Comparison of ENCODE assay signal across 19 cellular contexts in genomic region chr13:63288576-63288975, GRCh38.
DNase-seq lines count a peak whose midpoint lies in the region; ATAC-seq and TF ChIP-seq lines count a peak whose summit lies in the region.
"Had no signal": no experiment of that assay in that cellular context is flagged by ENCODE, and none has a peak within 500 bp of the region (broad histone marks: within the 10 kb centered on the region; RNA-seq: fewer than 3 reads in every experiment).

No MANE protein-coding gene starts in this region.

- no peaks in the 10 kb centered on the region for H3K36me3 ChIP-seq in BJ (ENCODE audit: control insufficient read depth, insufficient read depth, low read length)
- H3K36me3 ChIP-seq: Peyer's patch had no signal

- TF ChIP-seq CTCF in BJ (IDR thresholded peaks at IDR 0.05; ENCODE audit: insufficient read depth, low read depth, low read length) = no peak
- TF ChIP-seq CTCF in chondrocyte (IDR thresholded peaks at IDR 0.05) = no peak
- no peak for TF ChIP-seq CTCF in nephron progenitor cell (IDR thresholded peaks at IDR 0.05)

- POLR2A ChIA-PET in BJ (lab: Charles Lee) = no interaction called here
- POLR2A ChIA-PET in naive thymus-derived CD8-positive, alpha-beta T cell (lab: Charles Lee) = no interaction called here

- H3K4me3 Mint-ChIP-seq in chondrocyte (ENCODE audit: unreplicated experiment) = no peak overlapping the region
- no peak overlapping the region for H3K4me3 Mint-ChIP-seq in nephron progenitor cell
- no peak overlapping the region for H3K4me3 Mint-ChIP-seq in naive thymus-derived CD8-positive, alpha-beta T cell
- H3K4me3 Mint-ChIP-seq: CD14-positive monocyte, GM23338 had no signal

- no peaks in the 10 kb centered on the region for H3K27me3 ChIP-seq in BJ (ENCODE audit: control insufficient read depth, insufficient read depth, low read length)
- H3K27me3 ChIP-seq: Peyer's patch had no signal

- H3K9me3 Mint-ChIP-seq in chondrocyte (ENCODE audit: low read depth) (peaks cover 18% of the 10 kb centered on the region), nephron progenitor cell (peaks cover 4% of the 10 kb centered on the region)
- H3K9me3 Mint-ChIP-seq in naive thymus-derived CD8-positive, alpha-beta T cell = peaks cover 0 to 23% (median 5%) of the 10 kb centered on the region in 9 donors

- peaks cover 15% of the 10 kb centered on the region for H3K4me1 Mint-ChIP-seq in chondrocyte (ENCODE audit: low read depth)
- no peaks in the 10 kb centered on the region for H3K4me1 Mint-ChIP-seq in nephron progenitor cell
- no peaks in the 10 kb centered on the region for H3K4me1 Mint-ChIP-seq in naive thymus-derived CD8-positive, alpha-beta T cell
- H3K4me1 Mint-ChIP-seq: CD14-positive monocyte, GM23338 had no signal

- H3K4me3 ChIP-seq in BJ (ENCODE audit: low read depth, low read length) = no peak overlapping the region
- H3K4me3 ChIP-seq: GM23338, Peyer's patch had no signal

- H3K36me3 Mint-ChIP-seq in chondrocyte (ENCODE audit: low read depth) = peaks cover 7% of the 10 kb centered on the region
- H3K36me3 Mint-ChIP-seq in nephron progenitor cell (ENCODE audit: low read depth) = no peaks in the 10 kb centered on the region
- H3K36me3 Mint-ChIP-seq in naive thymus-derived CD8-positive, alpha-beta T cell = no peaks in the 10 kb centered on the region
- H3K36me3 Mint-ChIP-seq: CD14-positive monocyte had no signal

- no peak for ATAC-seq in GM18498 (IDR thresholded peaks at IDR 0.05; ENCODE audit: unreplicated experiment)
- ATAC-seq in naive thymus-derived CD8-positive, alpha-beta T cell = no peak
- ATAC-seq: GM23338 had no signal

- H3K27me3 Mint-ChIP-seq in chondrocyte (ENCODE audit: low read depth) (no peaks in the 10 kb centered on the region), nephron progenitor cell (ENCODE audit: low read depth, poor library complexity) (no peaks in the 10 kb centered on the region)
- no peaks in the 10 kb centered on the region for H3K27me3 Mint-ChIP-seq in naive thymus-derived CD8-positive, alpha-beta T cell

- DNase-seq in BJ (ENCODE audit: low read depth) (peak; percentile 43), M059J (ENCODE audit: low read depth) (peak; percentile 32), chondrocyte (ENCODE audit: low spot score) (no peak), foreskin melanocyte (peak; percentile 71), nephron progenitor cell (no peak), hippocampal formation (lab: John Stamatoyannopoulos, UW) (no peak)
- DNase-seq in naive thymus-derived CD8-positive, alpha-beta T cell = no peak
- DNase-seq: Caco-2, GF-D8, KBM-7, MM.1S, NCI-H1105, NCI-H187 treated with DMSO at 0.1 percent for 48 hours, NCI-H2171, Peyer's patch, SHP77 had no signal

- CTCF ChIA-PET in BJ (lab: Yijun Ruan, JAX) = no interaction called here

- peak overlapping the region; percentile 67 for H3K27ac Mint-ChIP-seq in chondrocyte (ENCODE audit: unreplicated experiment)
- H3K27ac Mint-ChIP-seq in nephron progenitor cell = no peak overlapping the region
- no peak overlapping the region for H3K27ac Mint-ChIP-seq in naive thymus-derived CD8-positive, alpha-beta T cell
- H3K27ac Mint-ChIP-seq: CD14-positive monocyte, GM23338 had no signal

Comparison
In these comparisons a context has a peak if more than half of its experiments do, and no peak if none do; other contexts are left out.
1. DNase-seq: peak in BJ (single experiment), M059J (single experiment) and foreskin melanocyte (single experiment); none in chondrocyte (single experiment), nephron progenitor cell (single experiment), naive thymus-derived CD8-positive, alpha-beta T cell (0 of 10) and hippocampal formation (0 of 2).